Comparison of ENCODE assay signal across 8 cellular contexts in the genomic region with DNA sequence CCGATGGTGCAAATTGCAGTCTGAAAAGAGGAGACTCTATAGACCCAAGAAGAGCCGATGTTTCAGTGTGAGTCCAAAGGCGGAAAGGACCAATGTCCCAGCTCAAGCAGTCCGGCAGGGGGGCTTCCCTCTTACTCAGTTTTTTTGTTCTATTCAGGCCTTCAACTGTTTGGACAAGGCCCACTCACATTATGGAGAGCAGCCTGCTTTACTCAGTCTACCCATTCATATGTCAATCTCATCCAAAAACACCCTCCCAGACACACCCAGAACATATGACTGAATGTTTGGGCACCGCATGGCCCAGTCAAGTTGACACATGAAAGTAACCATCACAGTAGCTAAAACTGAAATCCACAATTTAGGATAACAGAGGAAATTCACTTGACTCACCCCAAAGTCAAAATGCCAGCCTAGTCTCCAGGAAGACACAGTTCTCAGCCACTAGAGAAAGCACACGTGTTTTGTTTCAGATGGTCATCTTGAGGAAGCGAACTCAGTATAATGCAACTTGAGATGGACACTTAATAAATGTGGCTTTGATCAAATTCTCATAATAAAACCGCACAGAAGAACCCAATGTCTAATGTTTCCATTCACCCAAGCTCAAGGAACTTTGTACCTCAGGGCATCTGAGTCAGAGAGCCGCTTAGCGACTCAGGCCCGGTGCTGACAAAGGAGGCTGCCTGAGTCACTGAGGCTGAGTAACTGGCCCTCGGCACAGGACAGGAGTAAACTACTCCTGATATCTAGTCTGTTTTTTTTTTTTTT. TPM values are rescaled to one million over a fixed set of nuclear protein-coding genes. Genes with fewer than 3 reads are reported as not detected.
A peak's percentile ranks its signal among the peaks of the same experiment; 100 is the strongest.
DNase-seq lines count a peak whose midpoint lies in the region; ATAC-seq and TF ChIP-seq lines count a peak whose summit lies in the region.

No MANE protein-coding gene starts in this region.

- POLR2A ChIA-PET in CD8-positive, alpha-beta T cell (lab: Charles Lee) = no interaction called here

- CTCF ChIA-PET in CD8-positive, alpha-beta T cell (lab: Charles Lee) = interaction anchor here (0.7 to 1.3 kb wide), 3 partner anchors 27 to 150 kb away, joined by 3 read pairs; no protein-coding TSS in a partner anchor

- no peak for TF ChIP-seq CTCF in endothelial cell (IDR thresholded peaks at IDR 0.05; ENCODE audit: unreplicated experiment)
- TF ChIP-seq CTCF in CD8-positive, alpha-beta T cell (IDR thresholded peaks at IDR 0.05) = no peak

- H3K27ac ChIP-seq in CD8-positive, alpha-beta T cell (ENCODE audit: low read depth, low read length) = no peak overlapping the region

- H3K4me3 ChIP-seq in NT2/D1 (ENCODE audit: insufficient read length, low read depth) = no peak overlapping the region
- H3K4me3 ChIP-seq in CD8-positive, alpha-beta T cell (ENCODE audit: low read depth, low read length) = no peak overlapping the region

- peaks cover 44% of the 10 kb centered on the region for H3K36me3 ChIP-seq in NT2/D1 (ENCODE audit: insufficient read depth, insufficient read length, low read length)
- H3K36me3 ChIP-seq in CD8-positive, alpha-beta T cell (ENCODE audit: insufficient read depth, low read length) = no peaks in the 10 kb centered on the region

- peaks cover 30% of the 10 kb centered on the region for H3K4me1 Mint-ChIP-seq in endothelial cell (ENCODE audit: unreplicated experiment)
- peaks cover 12% of the 10 kb centered on the region for H3K4me1 Mint-ChIP-seq in CD8-positive, alpha-beta T cell (ENCODE audit: low read depth)

- no peaks in the 10 kb centered on the region for H3K4me1 ChIP-seq in NT2/D1 (ENCODE audit: insufficient read depth, insufficient read length)
- peaks cover 13% of the 10 kb centered on the region for H3K4me1 ChIP-seq in CD8-positive, alpha-beta T cell (ENCODE audit: insufficient read depth, low read length)

- H3K4me3 Mint-ChIP-seq in endothelial cell (ENCODE audit: unreplicated experiment) = peak overlapping the region; percentile 4
- no peak overlapping the region for H3K4me3 Mint-ChIP-seq in CD8-positive, alpha-beta T cell

- H3K9ac ChIP-seq in NT2/D1 (ENCODE audit: insufficient read length, low read depth) = no peak overlapping the region

- peak; percentile 88 for DNase-seq in AG20443 (ENCODE audit: low spot score)
- peak; percentile 27 for DNase-seq in NT2/D1 (ENCODE audit: low read depth, low spot score)
- no peak for DNase-seq in endothelial cell (ENCODE audit: low spot score)
- DNase-seq in pulmonary artery endothelial cell (ENCODE audit: low read depth, low spot score) = peak; percentile 87
- no peak for DNase-seq in posterior cingulate gyrus
- no peak for DNase-seq in CD8-positive, alpha-beta T cell
- no peak for DNase-seq in NCI-H82 treated with DMSO at 0.1 percent for 48 hours (lab: John Stamatoyannopoulos, UW; ENCODE audit: unreplicated experiment)

- ATAC-seq in CD8-positive, alpha-beta T cell = no peak
- no peak for ATAC-seq in HG03571 (IDR thresholded peaks at IDR 0.05; ENCODE audit: unreplicated experiment)

- H3K27me3 Mint-ChIP-seq in endothelial cell (ENCODE audit: unreplicated experiment) = peaks cover 5% of the 10 kb centered on the region
- peaks cover 19% of the 10 kb centered on the region for H3K27me3 Mint-ChIP-seq in CD8-positive, alpha-beta T cell (ENCODE audit: low read depth)

- peaks cover 7% of the 10 kb centered on the region; the same call in 1 of the 2 replicates for H3K9me3 ChIP-seq in NT2/D1 (ENCODE audit: insufficient read depth, low read length)
- no peaks in the 10 kb centered on the region for H3K9me3 ChIP-seq in CD8-positive, alpha-beta T cell (ENCODE audit: low read length)

- no peak overlapping the region for H3K27ac Mint-ChIP-seq in endothelial cell (ENCODE audit: unreplicated experiment)
- H3K27ac Mint-ChIP-seq in CD8-positive, alpha-beta T cell = no peak overlapping the region

- no peaks in the 10 kb centered on the region for H3K9me3 Mint-ChIP-seq in endothelial cell (ENCODE audit: unreplicated experiment)
- no peaks in the 10 kb centered on the region for H3K9me3 Mint-ChIP-seq in CD8-positive, alpha-beta T cell

- no peaks in the 10 kb centered on the region for H3K36me3 Mint-ChIP-seq in endothelial cell (ENCODE audit: low read depth, unreplicated experiment)
- peaks cover 1% of the 10 kb centered on the region for H3K36me3 Mint-ChIP-seq in CD8-positive, alpha-beta T cell

- intact Hi-C loops in posterior cingulate gyrus (cut with DNase I) = no loop called here
- intact Hi-C loops in CD8-positive, alpha-beta T cell (cut with DNase I, micrococcal nuclease) = loop anchor here (1.0 to 5.0 kb wide), 2 partner anchors 44 to 59 kb away; partner anchors contain the start of gene C2orf49 (in 1 of the 2)

- H3K27me3 ChIP-seq in NT2/D1 (ENCODE audit: insufficient read depth, insufficient read length) = peaks cover 13% of the 10 kb centered on the region
- H3K27me3 ChIP-seq in CD8-positive, alpha-beta T cell (ENCODE audit: insufficient read depth, low read length) = peaks cover 3% of the 10 kb centered on the region

RNA-seq across cellular contexts. Expression of gene FHL2, which starts 2.4 kb away (rescaled TPM):
- 18.5 TPM for total RNA-seq in endothelial cell (ENCODE audit: unreplicated experiment)
- total RNA-seq in pulmonary artery endothelial cell = 115 and 169 TPM in 2 replicates
- under 1 TPM; 0.38 to 0.64 TPM for total RNA-seq in CD8-positive, alpha-beta T cell

RNA-seq across cellular contexts. Expression of gene C2orf49, which starts 59.1 kb away (rescaled TPM):
- total RNA-seq in endothelial cell (ENCODE audit: unreplicated experiment) = 15.8 TPM
- 12.7 and 20.5 TPM in 2 replicates for total RNA-seq in pulmonary artery endothelial cell
- 10 to 100 TPM; 27.8 to 28.9 TPM for total RNA-seq in CD8-positive, alpha-beta T cell

Comparison
In these comparisons a context has a peak if more than half of its experiments do, and no peak if none do; other contexts are left out.
1. DNase-seq: peak in AG20443 (single experiment), NT2/D1 (single experiment) and pulmonary artery endothelial cell (single experiment); none in endothelial cell (single experiment), posterior cingulate gyrus (0 of 10), CD8-positive, alpha-beta T cell (0 of 7) and NCI-H82 treated with DMSO at 0.1 percent for 48 hours (single experiment).
2. RNA of gene FHL2, which starts 2.4 kb away (total RNA-seq): 115 to 169 TPM in pulmonary artery endothelial cell and 18.5 TPM in endothelial cell (single experiment); 0.38 to 0.64 TPM in CD8-positive, alpha-beta T cell; every median in the first group is over 10 times any median in the second.